In genomic region chr5:119336846-119337564, GRCh38 we compare ENCODE assay signal across 16 cellular contexts. TPM values are rescaled to one million over a fixed set of nuclear protein-coding genes. Genes with fewer than 3 reads are reported as not detected.
DNase-seq lines count a peak whose midpoint lies in the region; ATAC-seq and TF ChIP-seq lines count a peak whose summit lies in the region.
"Had no signal": no experiment of that assay in that cellular context is flagged by ENCODE, and none has a peak within 500 bp of the region (broad histone marks: within the 10 kb centered on the region; RNA-seq: fewer than 3 reads in every experiment).

No MANE protein-coding gene starts in this region.

- intact Hi-C loops in activated naive CD4-positive, alpha-beta T cell treated with anti-CD3 and anti-CD28 coated beads for 36 hours (cut with micrococcal nuclease), result no loop called here
- intact Hi-C loops in spleen (cut with DNase I; ENCODE audit: low total_unique reads), result no loop called here

- no peaks in the 10 kb centered on the region for H3K27me3 ChIP-seq in Loucy (ENCODE audit: insufficient read depth, low read length, poor library complexity, severe bottlenecking)
- H3K27me3 ChIP-seq in spleen (replicated peaks in 1 of 7), result no peaks in the 10 kb centered on the region
- H3K27me3 ChIP-seq: gastrocnemius medialis had no signal

- peak overlapping the region; percentile 96 for H3K27ac Mint-ChIP-seq in activated naive CD4-positive, alpha-beta T cell treated with anti-CD3 and anti-CD28 coated beads for 36 hours
- H3K27ac Mint-ChIP-seq in activated naive CD4-positive, alpha-beta T cell treated with anti-CD3 and anti-CD28 coated beads, Interleukin-2, amount 50 U/mL, for 72 hours, result peak overlapping the region; percentile 96 to 99

- no peak overlapping the region for H3K4me2 ChIP-seq in Loucy (ENCODE audit: low read depth, low read length, poor library complexity, severe bottlenecking)

- H3K4me1 ChIP-seq in Loucy (ENCODE audit: insufficient read depth, low read length, poor library complexity, severe bottlenecking), result peaks cover 53% of the 10 kb centered on the region
- H3K4me1 ChIP-seq in spleen, result peaks cover 29 to 100% (median 86%) of the 10 kb centered on the region in 6 donors

- H4K20me1 ChIP-seq in Loucy (ENCODE audit: insufficient read depth, low read length, poor library complexity, severe bottlenecking), result peaks cover 23% of the 10 kb centered on the region

- CTCF ChIA-PET in activated naive CD4-positive, alpha-beta T cell treated with anti-CD3 and anti-CD28 coated beads for 36 hours (lab: Charles Lee), result interaction anchor here (0.6 to 9.6 kb wide), 18 partner anchors 9 to 350 kb away, joined by 3 to 54 read pairs (median 4); partner anchors contain the start of gene TNFAIP8

- ATAC-seq in activated naive CD4-positive, alpha-beta T cell treated with anti-CD3 and anti-CD28 coated beads, Interleukin-2, amount 50 U/mL, for 72 hours, result no peak
- ATAC-seq: gastrocnemius medialis had no signal

- peak overlapping the region; percentile 10 for H3K4me3 Mint-ChIP-seq in activated naive CD4-positive, alpha-beta T cell treated with anti-CD3 and anti-CD28 coated beads for 36 hours

- H3K9me3 Mint-ChIP-seq in activated naive CD4-positive, alpha-beta T cell treated with anti-CD3 and anti-CD28 coated beads for 36 hours, result no peaks in the 10 kb centered on the region
- no peaks in the 10 kb centered on the region for H3K9me3 Mint-ChIP-seq in activated naive CD4-positive, alpha-beta T cell treated with anti-CD3 and anti-CD28 coated beads, Interleukin-2, amount 50 U/mL, for 72 hours

- peak overlapping the region; percentile 36 for H3K9ac ChIP-seq in Loucy (ENCODE audit: low read depth, low read length, poor library complexity, severe bottlenecking)

- TF ChIP-seq CTCF in Loucy (conservative IDR thresholded peaks at IDR 0.05; ENCODE audit: low read length) (no peak), spleen (IDR thresholded peaks at IDR 0.05 in 8 of 11, conservative IDR thresholded peaks at IDR 0.05 in 3 of 11) (no peak)

- H3K4me1 Mint-ChIP-seq in activated naive CD4-positive, alpha-beta T cell treated with anti-CD3 and anti-CD28 coated beads for 36 hours (ENCODE audit: low read depth), result peaks cover 92% of the 10 kb centered on the region

- H3K4me3 ChIP-seq in Loucy (ENCODE audit: low read length, poor library complexity, severe bottlenecking) (no peak overlapping the region), spleen (peak overlapping the region in 1 of 8 donors; percentile 38)
- H3K4me3 ChIP-seq: gastrocnemius medialis had no signal

- H3K9me3 ChIP-seq in Loucy (ENCODE audit: insufficient read depth, low read depth, low read length) (no peaks in the 10 kb centered on the region), spleen (no peaks in the 10 kb centered on the region)
- H3K9me3 ChIP-seq: gastrocnemius medialis had no signal

- H3K36me3 ChIP-seq in Loucy (ENCODE audit: insufficient read depth, low read length) (no peaks in the 10 kb centered on the region), spleen (no peaks in the 10 kb centered on the region)
- H3K36me3 ChIP-seq: gastrocnemius medialis had no signal

- H3F3A ChIP-seq in Loucy (ENCODE audit: low read depth), result no peaks in the 10 kb centered on the region

- no peak for TF ChIP-seq POLR2A in spleen (IDR thresholded peaks at IDR 0.05)

- peaks cover 98% of the 10 kb centered on the region for H3K79me2 ChIP-seq in Loucy (ENCODE audit: insufficient read depth, low read length)

- H3K36me3 Mint-ChIP-seq in activated naive CD4-positive, alpha-beta T cell treated with anti-CD3 and anti-CD28 coated beads for 36 hours (ENCODE audit: low read depth), result peaks cover 12% of the 10 kb centered on the region
- no peaks in the 10 kb centered on the region for H3K36me3 Mint-ChIP-seq in activated naive CD4-positive, alpha-beta T cell treated with anti-CD3 and anti-CD28 coated beads, Interleukin-2, amount 50 U/mL, for 72 hours

- peak overlapping the region; percentile 30 to 91 (median 78) for H3K27ac ChIP-seq in spleen
- H3K27ac ChIP-seq: gastrocnemius medialis had no signal

- no peak for DNase-seq in activated naive CD4-positive, alpha-beta T cell treated with anti-CD3 and anti-CD28 coated beads for 36 hours
- DNase-seq in activated naive CD4-positive, alpha-beta T cell treated with anti-CD3 and anti-CD28 coated beads, Interleukin-2, amount 50 U/mL, for 16 hours, result no peak
- no peak for DNase-seq in activated naive CD4-positive, alpha-beta T cell treated with anti-CD3 and anti-CD28 coated beads, Interleukin-2, amount 50 U/mL, for 72 hours (ENCODE audit: low spot score in 2 of 2)
- no peak for DNase-seq in spleen
- DNase-seq in NK-92 treated with Interleukin-12 subunit alpha and Interleukin-12 subunit beta, amount 100 ng/mL, for 24 hours (lab: John Stamatoyannopoulos, UW), result no peak
- no peak for DNase-seq in NCI-H2081 (lab: John Stamatoyannopoulos, UW)
- no peak for DNase-seq in NCI-H2029 treated with DMSO at 0.1 percent for 48 hours (lab: John Stamatoyannopoulos, UW)
- DNase-seq: activated effector memory CD4-positive, alpha-beta T cell treated with Interleukin-2 at 50 U/mL for 16 hours; AML-193; gastrocnemius medialis; GF-D8; NCI-H1048; NCI-H774; stimulated activated CD4-positive, alpha-beta T cell treated with anti-CD3 and anti-CD28 coated beads, Interleukin-1b, Interleukin-23, amount 100 ng/mL, for 48 hours; substantia nigra had no signal

- no peak overlapping the region for H2AFZ ChIP-seq in Loucy (ENCODE audit: low read length)

- no peaks in the 10 kb centered on the region for H3K9me2 ChIP-seq in Loucy (replicated peaks; ENCODE audit: low read depth, low read length)

- 56 to 70% (median 62%) methylated on average over 3 of the region's 3 CpGs for WGBS in spleen, 5 donors

- H3K27me3 Mint-ChIP-seq in activated naive CD4-positive, alpha-beta T cell treated with anti-CD3 and anti-CD28 coated beads for 36 hours (ENCODE audit: low read depth), result no peaks in the 10 kb centered on the region

RNA-seq across cellular contexts. Expression of gene TNFAIP8, which starts 18.8 kb away (rescaled TPM):
- total RNA-seq in activated naive CD4-positive, alpha-beta T cell treated with anti-CD3 and anti-CD28 coated beads for 36 hours, result 100 to 1,000 TPM; 141 to 142 TPM
- total RNA-seq in activated naive CD4-positive, alpha-beta T cell treated with anti-CD3 and anti-CD28 coated beads, Interleukin-2, amount 50 U/mL, for 72 hours, result 100 to 1,000 TPM; 110 to 146 TPM
- total RNA-seq in spleen, result 100 to 1,000 TPM in 4 of 7 donors, 10 to 100 TPM in 3; 71.1 to 113 (median 102) TPM
- 100 to 1,000 TPM in 2 of 3 donors, 10 to 100 TPM in 1; 91.9 to 123 (median 100) TPM for polyA plus RNA-seq in spleen
